ENCODE assay signal across 1 cellular context in the genomic region with DNA sequence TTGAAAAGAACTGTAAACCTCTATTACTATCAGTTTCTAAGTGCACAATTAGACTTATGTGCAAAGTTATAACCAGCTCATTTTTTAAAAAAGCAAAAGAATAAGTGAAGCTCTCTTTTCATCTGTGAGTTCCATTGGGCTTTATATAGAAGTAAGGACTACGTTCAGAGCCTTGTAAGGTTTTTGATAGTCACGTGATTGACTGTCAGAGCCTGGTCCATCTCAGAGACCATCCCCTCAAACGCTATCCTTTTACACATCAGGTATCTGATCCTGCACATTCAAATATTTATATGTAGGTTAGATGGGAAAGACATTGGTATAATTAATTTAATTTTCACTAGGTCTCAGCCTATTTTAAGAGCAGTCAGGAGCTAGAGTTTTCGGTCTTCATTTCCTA.
TF ChIP-seq lines count a peak whose summit lies in the region.

No MANE protein-coding gene starts in this region.

TF ChIP-seq in SK-N-SH treated with all-trans-retinoic acid at 6 μM for 48 hours, 23 proteins besides CTCF, POLR2A, EP300 and RAD21 (continued from another document):
- TF ChIP-seq TOX (CRISPR knock-in tag; IDR thresholded peaks at IDR 0.05; ENCODE audit: borderline replicate concordance) (no peak), PPARA (CRISPR knock-in tag; IDR thresholded peaks at IDR 0.05; ENCODE audit: borderline replicate concordance) (no peak), GLIS3 (CRISPR knock-in tag; IDR thresholded peaks at IDR 0.05) (no peak), ESRRG (CRISPR knock-in tag; IDR thresholded peaks at IDR 0.05) (no peak), ARNTL (CRISPR knock-in tag; IDR thresholded peaks at IDR 0.05; ENCODE audit: borderline replicate concordance, low read depth) (no peak), TCF4 (CRISPR knock-in tag; IDR thresholded peaks at IDR 0.05; ENCODE audit: borderline replicate concordance) (no peak), ZC3H10 (CRISPR knock-in tag; IDR thresholded peaks at IDR 0.05) (no peak), CREB5 (CRISPR knock-in tag; IDR thresholded peaks at IDR 0.05; ENCODE audit: low read depth) (no peak), TSHZ2 (CRISPR knock-in tag; IDR thresholded peaks at IDR 0.05) (no peak), ZFP30 (CRISPR knock-in tag; IDR thresholded peaks at IDR 0.05) (no peak), CSDC2 (CRISPR knock-in tag; IDR thresholded peaks at IDR 0.05) (no peak)
- TF ChIP-seq, protein P1, sequence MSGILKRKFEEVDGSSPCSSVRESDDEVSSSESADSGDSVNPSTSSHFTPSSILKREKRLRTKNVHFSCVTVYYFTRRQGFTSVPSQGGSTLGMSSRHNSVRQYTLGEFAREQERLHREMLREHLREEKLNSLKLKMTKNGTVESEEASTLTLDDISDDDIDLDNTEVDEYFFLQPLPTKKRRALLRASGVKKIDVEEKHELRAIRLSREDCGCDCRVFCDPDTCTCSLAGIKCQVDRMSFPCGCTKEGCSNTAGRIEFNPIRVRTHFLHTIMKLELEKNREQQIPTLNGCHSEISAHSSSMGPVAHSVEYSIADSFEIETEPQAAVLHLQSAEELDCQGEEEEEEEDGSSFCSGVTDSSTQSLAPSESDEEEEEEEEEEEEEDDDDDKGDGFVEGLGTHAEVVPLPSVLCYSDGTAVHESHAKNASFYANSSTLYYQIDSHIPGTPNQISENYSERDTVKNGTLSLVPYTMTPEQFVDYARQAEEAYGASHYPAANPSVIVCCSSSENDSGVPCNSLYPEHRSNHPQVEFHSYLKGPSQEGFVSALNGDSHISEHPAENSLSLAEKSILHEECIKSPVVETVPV (CRISPR knock-in tag; IDR thresholded peaks at IDR 0.05): no peak
- TF ChIP-seq, protein P2, sequence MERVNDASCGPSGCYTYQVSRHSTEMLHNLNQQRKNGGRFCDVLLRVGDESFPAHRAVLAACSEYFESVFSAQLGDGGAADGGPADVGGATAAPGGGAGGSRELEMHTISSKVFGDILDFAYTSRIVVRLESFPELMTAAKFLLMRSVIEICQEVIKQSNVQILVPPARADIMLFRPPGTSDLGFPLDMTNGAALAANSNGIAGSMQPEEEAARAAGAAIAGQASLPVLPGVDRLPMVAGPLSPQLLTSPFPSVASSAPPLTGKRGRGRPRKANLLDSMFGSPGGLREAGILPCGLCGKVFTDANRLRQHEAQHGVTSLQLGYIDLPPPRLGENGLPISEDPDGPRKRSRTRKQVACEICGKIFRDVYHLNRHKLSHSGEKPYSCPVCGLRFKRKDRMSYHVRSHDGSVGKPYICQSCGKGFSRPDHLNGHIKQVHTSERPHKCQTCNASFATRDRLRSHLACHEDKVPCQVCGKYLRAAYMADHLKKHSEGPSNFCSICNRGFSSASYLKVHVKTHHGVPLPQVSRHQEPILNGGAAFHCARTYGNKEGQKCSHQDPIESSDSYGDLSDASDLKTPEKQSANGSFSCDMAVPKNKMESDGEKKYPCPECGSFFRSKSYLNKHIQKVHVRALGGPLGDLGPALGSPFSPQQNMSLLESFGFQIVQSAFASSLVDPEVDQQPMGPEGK (CRISPR knock-in tag; IDR thresholded peaks at IDR 0.05; ENCODE audit: borderline replicate concordance): no peak
